ENCODE assay signal across 24 cellular contexts in genomic region chr1:52915855-52916220, GRCh38.
"Had no signal": no experiment of that assay in that cellular context is flagged by ENCODE, and none has a peak within 500 bp of the region (broad histone marks: within the 10 kb centered on the region; RNA-seq: fewer than 3 reads in every experiment).

No MANE protein-coding gene starts in this region.

- H3K9me3 ChIP-seq: colonic mucosa, esophagus squamous epithelium, mucosa of descending colon, neutrophil, pancreas, thoracic aorta, tibial nerve, upper lobe of left lung had no signal

- H3K27me3 ChIP-seq: colonic mucosa, esophagus squamous epithelium, pancreas, tibial nerve, upper lobe of left lung had no signal

- H3K4me1 ChIP-seq: colonic mucosa, pancreas had no signal

- H3K27ac ChIP-seq: colonic mucosa, neutrophil, pancreas, thoracic aorta had no signal

- H3K4me3 ChIP-seq: colonic mucosa, esophagus squamous epithelium, mucosa of descending colon, pancreas, skin epidermis, thoracic aorta, tibial nerve, upper lobe of left lung had no signal

- DNase-seq: central memory CD4-positive, alpha-beta T cell; colonic mucosa; effector memory CD4-positive, alpha-beta T cell; erythroblast; esophagus squamous epithelium; head of caudate nucleus; hippocampal formation; left colon; mesenchymal stem cell; mucosa of descending colon; naive B cell; pancreas; stimulated activated CD4-positive, alpha-beta T cell treated with anti-CD3 and anti-CD28 coated beads, Interleukin-15, amount 100 ng/mL, for 24 hours; stimulated activated CD4-positive, alpha-beta T cell treated with anti-CD3 and anti-CD28 coated beads, Interleukin-2, amount 100 ng/mL, for 48 hours; stimulated activated naive B cell treated with anti-CD40 and anti-IgM and Interleukin-4, amounts not matched to agents 10 μg/mL and 1 μg/mL and 100 μg/mL, for 72 hours; upper lobe of left lung had no signal

- FAIRE-seq: endometrium, islet of Langerhans, pancreas, urothelium cell line had no signal

- ATAC-seq: left colon; mucosa of descending colon; natural killer cell treated with Interleukin-12 subunit alpha and Interleukin-12 subunit beta and Interleukin-15 and Interleukin-18, amount 100 ng/mL, for 72 hours; pancreas; stimulated activated naive B cell treated with anti-CD40 and anti-IgM and Interleukin-4, amounts not matched to agents 10 μg/mL and 1 μg/mL and 100 μg/mL, for 72 hours had no signal

- H3K36me3 ChIP-seq: colonic mucosa, neutrophil, pancreas, thoracic aorta had no signal
